In the genomic region with DNA sequence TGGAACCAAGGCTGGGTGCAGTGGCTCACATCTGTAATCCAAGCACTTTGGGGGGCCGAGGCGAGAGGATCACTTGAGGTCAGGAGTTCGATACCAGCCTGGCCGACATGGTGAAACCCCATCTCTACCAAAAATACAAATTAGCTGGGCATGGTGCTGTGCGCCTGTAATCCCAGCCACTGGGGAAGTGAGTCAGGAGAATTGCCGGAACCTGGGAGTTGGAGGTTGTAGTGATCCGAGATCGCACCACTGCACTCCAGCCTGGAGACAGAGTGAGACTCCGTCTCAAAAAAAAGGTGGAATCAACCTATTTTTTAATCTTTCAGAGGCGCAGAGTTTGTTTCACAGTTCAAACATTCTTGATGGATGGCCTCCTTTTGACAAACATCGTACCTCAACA, we compare ENCODE assay signal across 9 cellular contexts.
"Had no signal": no experiment of that assay in that cellular context is flagged by ENCODE, and none has a peak within 500 bp of the region (broad histone marks: within the 10 kb centered on the region; RNA-seq: fewer than 3 reads in every experiment).

No MANE protein-coding gene starts in this region.

- DNase-seq: GM23248, GOT3, H7, HFFc6 had no signal

- ATAC-seq: HCT116, HepG2 had no signal

- H3K27ac ChIP-seq: GM23248, HL-60 had no signal

- H3K36me3 ChIP-seq: HAP-1 had no signal

- H3K4me3 ChIP-seq: GM23248, HAP-1 had no signal

- H3K27me3 Mint-ChIP-seq: IgD-negative memory B cell had no signal

- H3K4me3 Mint-ChIP-seq: HFFc6, IgD-negative memory B cell had no signal

- H3K4me1 ChIP-seq: HAP-1 had no signal

- H3K9ac ChIP-seq: GM23248 had no signal

- H3K27ac Mint-ChIP-seq: HFFc6, IgD-negative memory B cell had no signal
